1 cellular context compared by ENCODE assay signal in the genomic region with DNA sequence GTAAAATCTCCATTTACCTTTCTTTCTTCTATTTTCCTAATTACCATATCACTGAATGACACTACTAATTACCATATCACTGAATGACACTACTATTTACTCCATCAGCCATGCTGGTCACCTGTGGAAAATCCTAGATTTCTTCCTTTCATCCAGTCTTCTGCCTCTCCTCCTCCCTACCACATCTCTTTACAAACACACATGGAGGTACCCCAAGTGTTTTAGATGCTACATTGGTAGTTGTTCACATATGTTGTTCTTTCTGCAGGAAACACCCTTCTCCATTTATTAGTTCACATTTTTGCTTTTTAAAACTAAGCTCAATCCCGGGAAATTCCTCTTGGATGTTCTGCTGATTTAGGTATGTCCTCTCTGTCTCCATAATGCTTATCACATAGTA.
TF ChIP-seq lines count a peak whose summit lies in the region.

No MANE protein-coding gene starts in this region.

TF ChIP-seq in GM12878, 131 proteins besides CTCF, POLR2A, EP300 and RAD21 (continued from another document):
- TF ChIP-seq, protein P1, sequence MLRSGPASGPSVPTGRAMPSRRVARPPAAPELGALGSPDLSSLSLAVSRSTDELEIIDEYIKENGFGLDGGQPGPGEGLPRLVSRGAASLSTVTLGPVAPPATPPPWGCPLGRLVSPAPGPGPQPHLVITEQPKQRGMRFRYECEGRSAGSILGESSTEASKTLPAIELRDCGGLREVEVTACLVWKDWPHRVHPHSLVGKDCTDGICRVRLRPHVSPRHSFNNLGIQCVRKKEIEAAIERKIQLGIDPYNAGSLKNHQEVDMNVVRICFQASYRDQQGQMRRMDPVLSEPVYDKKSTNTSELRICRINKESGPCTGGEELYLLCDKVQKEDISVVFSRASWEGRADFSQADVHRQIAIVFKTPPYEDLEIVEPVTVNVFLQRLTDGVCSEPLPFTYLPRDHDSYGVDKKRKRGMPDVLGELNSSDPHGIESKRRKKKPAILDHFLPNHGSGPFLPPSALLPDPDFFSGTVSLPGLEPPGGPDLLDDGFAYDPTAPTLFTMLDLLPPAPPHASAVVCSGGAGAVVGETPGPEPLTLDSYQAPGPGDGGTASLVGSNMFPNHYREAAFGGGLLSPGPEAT (IDR thresholded peaks at IDR 0.05; ENCODE audit: low read depth) = no peak
- TF ChIP-seq CBX3 (IDR thresholded peaks at IDR 0.05; ENCODE audit: borderline replicate concordance, low read depth) (no peak), HDGF (IDR thresholded peaks at IDR 0.05) (0 out of 2 replicates have a peak, but pooled peaks have one; percentile 53), CBX5 (IDR thresholded peaks at IDR 0.05; ENCODE audit: low read depth) (no peak), ETV6 (conservative IDR thresholded peaks at IDR 0.05 in 1 of 2, IDR thresholded peaks at IDR 0.05 in 1 of 2; ENCODE audit: borderline replicate concordance in 1 of 2, low read depth in 1 of 2) (no peak), FOXK2 (IDR thresholded peaks at IDR 0.05) (no peak), RB1 (IDR thresholded peaks at IDR 0.05; ENCODE audit: borderline replicate concordance) (no peak), RUNX3 (IDR thresholded peaks at IDR 0.05; ENCODE audit: low read length) (no peak), RFX5 (IDR thresholded peaks at IDR 0.05; ENCODE audit: low read depth, low read length) (no peak), CHD4 (IDR thresholded peaks at IDR 0.05) (no peak), CHD2 (IDR thresholded peaks at IDR 0.05; ENCODE audit: borderline replicate concordance, low read depth, low read length) (no peak), YY1 (IDR thresholded peaks at IDR 0.05; ENCODE audit: low read depth, low read length) (no peak), EED (IDR thresholded peaks at IDR 0.05; ENCODE audit: low read depth) (no peak), CREM (IDR thresholded peaks at IDR 0.05; ENCODE audit: low read depth) (no peak), BMI1 (IDR thresholded peaks at IDR 0.05; ENCODE audit: borderline replicate concordance) (no peak), ZBED1 (IDR thresholded peaks at IDR 0.05; ENCODE audit: borderline replicate concordance) (peak; percentile 42; the same call in 1 of the 2 replicates), KDM1A (IDR thresholded peaks at IDR 0.05; ENCODE audit: borderline replicate concordance) (no peak), IKZF1 (conservative IDR thresholded peaks at IDR 0.05) (0 out of 2 replicates have a peak, but pooled peaks have one; percentile 0), PAX8 (IDR thresholded peaks at IDR 0.05) (no peak), SPI1 (IDR thresholded peaks at IDR 0.05; ENCODE audit: borderline replicate concordance, insufficient read depth, low read depth, low read length) (no peak), PML (IDR thresholded peaks at IDR 0.05; ENCODE audit: low read length) (0 out of 2 replicates have a peak, but pooled peaks have one; percentile 20), POLR2AphosphoS2 (IDR thresholded peaks at IDR 0.05; ENCODE audit: low read depth, low read length) (no peak), SMAD5 (IDR thresholded peaks at IDR 0.05; ENCODE audit: low read depth) (0 out of 2 replicates have a peak, but pooled peaks have one; percentile 47), KLF5 (IDR thresholded peaks at IDR 0.05; ENCODE audit: partially characterized antibody) (no peak), TBL1XR1 (IDR thresholded peaks at IDR 0.05; ENCODE audit: low read depth, low read length) (no peak), SUZ12 (IDR thresholded peaks at IDR 0.05; ENCODE audit: unreplicated experiment) (no peak), NBN (IDR thresholded peaks at IDR 0.05) (0 out of 2 replicates have a peak, but pooled peaks have one; percentile 18), MXI1 (IDR thresholded peaks at IDR 0.05; ENCODE audit: low read depth, low read length) (no peak), CBFB (IDR thresholded peaks at IDR 0.05; ENCODE audit: low read depth) (0 out of 2 replicates have a peak, but pooled peaks have one; percentile 16), WRNIP1 (IDR thresholded peaks at IDR 0.05; ENCODE audit: borderline replicate concordance, low read depth, low read length) (no peak), SP1 (IDR thresholded peaks at IDR 0.05; ENCODE audit: low read depth, low read length) (no peak), HDAC6 (IDR thresholded peaks at IDR 0.05; ENCODE audit: unreplicated experiment) (no peak), TARDBP (IDR thresholded peaks at IDR 0.05; ENCODE audit: borderline replicate concordance) (no peak), TAF1 (IDR thresholded peaks at IDR 0.05; ENCODE audit: borderline replicate concordance, low read depth, low read length) (no peak), SREBF2 (IDR thresholded peaks at IDR 0.05; ENCODE audit: low read length) (no peak), ZNF24 (IDR thresholded peaks at IDR 0.05) (no peak)
- TF ChIP-seq, protein P2, sequence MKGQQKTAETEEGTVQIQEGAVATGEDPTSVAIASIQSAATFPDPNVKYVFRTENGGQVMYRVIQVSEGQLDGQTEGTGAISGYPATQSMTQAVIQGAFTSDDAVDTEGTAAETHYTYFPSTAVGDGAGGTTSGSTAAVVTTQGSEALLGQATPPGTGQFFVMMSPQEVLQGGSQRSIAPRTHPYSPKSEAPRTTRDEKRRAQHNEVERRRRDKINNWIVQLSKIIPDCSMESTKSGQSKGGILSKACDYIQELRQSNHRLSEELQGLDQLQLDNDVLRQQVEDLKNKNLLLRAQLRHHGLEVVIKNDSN (IDR thresholded peaks at IDR 0.05; ENCODE audit: borderline replicate concordance, extremely low read length, insufficient read depth, low read depth, low read length) = no peak
- TF ChIP-seq, protein P3, sequence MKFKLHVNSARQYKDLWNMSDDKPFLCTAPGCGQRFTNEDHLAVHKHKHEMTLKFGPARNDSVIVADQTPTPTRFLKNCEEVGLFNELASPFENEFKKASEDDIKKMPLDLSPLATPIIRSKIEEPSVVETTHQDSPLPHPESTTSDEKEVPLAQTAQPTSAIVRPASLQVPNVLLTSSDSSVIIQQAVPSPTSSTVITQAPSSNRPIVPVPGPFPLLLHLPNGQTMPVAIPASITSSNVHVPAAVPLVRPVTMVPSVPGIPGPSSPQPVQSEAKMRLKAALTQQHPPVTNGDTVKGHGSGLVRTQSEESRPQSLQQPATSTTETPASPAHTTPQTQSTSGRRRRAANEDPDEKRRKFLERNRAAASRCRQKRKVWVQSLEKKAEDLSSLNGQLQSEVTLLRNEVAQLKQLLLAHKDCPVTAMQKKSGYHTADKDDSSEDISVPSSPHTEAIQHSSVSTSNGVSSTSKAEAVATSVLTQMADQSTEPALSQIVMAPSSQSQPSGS (IDR thresholded peaks at IDR 0.05; ENCODE audit: low read length) = no peak
- TF ChIP-seq, protein P4, sequence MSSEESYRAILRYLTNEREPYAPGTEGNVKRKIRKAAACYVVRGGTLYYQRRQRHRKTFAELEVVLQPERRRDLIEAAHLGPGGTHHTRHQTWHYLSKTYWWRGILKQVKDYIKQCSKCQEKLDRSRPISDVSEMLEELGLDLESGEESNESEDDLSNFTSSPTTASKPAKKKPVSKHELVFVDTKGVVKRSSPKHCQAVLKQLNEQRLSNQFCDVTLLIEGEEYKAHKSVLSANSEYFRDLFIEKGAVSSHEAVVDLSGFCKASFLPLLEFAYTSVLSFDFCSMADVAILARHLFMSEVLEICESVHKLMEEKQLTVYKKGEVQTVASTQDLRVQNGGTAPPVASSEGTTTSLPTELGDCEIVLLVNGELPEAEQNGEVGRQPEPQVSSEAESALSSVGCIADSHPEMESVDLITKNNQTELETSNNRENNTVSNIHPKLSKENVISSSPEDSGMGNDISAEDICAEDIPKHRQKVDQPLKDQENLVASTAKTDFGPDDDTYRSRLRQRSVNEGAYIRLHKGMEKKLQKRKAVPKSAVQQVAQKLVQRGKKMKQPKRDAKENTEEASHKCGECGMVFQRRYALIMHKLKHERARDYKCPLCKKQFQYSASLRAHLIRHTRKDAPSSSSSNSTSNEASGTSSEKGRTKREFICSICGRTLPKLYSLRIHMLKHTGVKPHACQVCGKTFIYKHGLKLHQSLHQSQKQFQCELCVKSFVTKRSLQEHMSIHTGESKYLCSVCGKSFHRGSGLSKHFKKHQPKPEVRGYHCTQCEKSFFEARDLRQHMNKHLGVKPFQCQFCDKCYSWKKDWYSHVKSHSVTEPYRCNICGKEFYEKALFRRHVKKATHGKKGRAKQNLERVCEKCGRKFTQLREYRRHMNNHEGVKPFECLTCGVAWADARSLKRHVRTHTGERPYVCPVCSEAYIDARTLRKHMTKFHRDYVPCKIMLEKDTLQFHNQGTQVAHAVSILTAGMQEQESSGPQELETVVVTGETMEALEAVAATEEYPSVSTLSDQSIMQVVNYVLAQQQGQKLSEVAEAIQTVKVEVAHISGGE (CRISPR knock-in tag; IDR thresholded peaks at IDR 0.05) = no peak
- TF ChIP-seq, protein P5, sequence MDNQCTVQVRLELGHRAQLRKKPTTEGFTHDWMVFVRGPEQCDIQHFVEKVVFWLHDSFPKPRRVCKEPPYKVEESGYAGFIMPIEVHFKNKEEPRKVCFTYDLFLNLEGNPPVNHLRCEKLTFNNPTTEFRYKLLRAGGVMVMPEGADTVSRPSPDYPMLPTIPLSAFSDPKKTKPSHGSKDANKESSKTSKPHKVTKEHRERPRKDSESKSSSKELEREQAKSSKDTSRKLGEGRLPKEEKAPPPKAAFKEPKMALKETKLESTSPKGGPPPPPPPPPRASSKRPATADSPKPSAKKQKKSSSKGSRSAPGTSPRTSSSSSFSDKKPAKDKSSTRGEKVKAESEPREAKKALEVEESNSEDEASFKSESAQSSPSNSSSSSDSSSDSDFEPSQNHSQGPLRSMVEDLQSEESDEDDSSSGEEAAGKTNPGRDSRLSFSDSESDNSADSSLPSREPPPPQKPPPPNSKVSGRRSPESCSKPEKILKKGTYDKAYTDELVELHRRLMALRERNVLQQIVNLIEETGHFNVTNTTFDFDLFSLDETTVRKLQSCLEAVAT (IDR thresholded peaks at IDR 0.05) = peak; percentile 85
- TF ChIP-seq, protein P6, sequence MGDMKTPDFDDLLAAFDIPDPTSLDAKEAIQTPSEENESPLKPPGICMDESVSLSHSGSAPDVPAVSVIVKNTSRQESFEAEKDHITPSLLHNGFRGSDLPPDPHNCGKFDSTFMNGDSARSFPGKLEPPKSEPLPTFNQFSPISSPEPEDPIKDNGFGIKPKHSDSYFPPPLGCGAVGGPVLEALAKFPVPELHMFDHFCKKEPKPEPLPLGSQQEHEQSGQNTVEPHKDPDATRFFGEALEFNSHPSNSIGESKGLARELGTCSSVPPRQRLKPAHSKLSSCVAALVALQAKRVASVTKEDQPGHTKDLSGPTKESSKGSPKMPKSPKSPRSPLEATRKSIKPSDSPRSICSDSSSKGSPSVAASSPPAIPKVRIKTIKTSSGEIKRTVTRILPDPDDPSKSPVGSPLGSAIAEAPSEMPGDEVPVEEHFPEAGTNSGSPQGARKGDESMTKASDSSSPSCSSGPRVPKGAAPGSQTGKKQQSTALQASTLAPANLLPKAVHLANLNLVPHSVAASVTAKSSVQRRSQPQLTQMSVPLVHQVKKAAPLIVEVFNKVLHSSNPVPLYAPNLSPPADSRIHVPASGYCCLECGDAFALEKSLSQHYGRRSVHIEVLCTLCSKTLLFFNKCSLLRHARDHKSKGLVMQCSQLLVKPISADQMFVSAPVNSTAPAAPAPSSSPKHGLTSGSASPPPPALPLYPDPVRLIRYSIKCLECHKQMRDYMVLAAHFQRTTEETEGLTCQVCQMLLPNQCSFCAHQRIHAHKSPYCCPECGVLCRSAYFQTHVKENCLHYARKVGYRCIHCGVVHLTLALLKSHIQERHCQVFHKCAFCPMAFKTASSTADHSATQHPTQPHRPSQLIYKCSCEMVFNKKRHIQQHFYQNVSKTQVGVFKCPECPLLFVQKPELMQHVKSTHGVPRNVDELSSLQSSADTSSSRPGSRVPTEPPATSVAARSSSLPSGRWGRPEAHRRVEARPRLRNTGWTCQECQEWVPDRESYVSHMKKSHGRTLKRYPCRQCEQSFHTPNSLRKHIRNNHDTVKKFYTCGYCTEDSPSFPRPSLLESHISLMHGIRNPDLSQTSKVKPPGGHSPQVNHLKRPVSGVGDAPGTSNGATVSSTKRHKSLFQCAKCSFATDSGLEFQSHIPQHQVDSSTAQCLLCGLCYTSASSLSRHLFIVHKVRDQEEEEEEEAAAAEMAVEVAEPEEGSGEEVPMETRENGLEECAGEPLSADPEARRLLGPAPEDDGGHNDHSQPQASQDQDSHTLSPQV (IDR thresholded peaks at IDR 0.05) = 0 out of 2 replicates have a peak, but pooled peaks have one; percentile 9
- TF ChIP-seq, protein P7, sequence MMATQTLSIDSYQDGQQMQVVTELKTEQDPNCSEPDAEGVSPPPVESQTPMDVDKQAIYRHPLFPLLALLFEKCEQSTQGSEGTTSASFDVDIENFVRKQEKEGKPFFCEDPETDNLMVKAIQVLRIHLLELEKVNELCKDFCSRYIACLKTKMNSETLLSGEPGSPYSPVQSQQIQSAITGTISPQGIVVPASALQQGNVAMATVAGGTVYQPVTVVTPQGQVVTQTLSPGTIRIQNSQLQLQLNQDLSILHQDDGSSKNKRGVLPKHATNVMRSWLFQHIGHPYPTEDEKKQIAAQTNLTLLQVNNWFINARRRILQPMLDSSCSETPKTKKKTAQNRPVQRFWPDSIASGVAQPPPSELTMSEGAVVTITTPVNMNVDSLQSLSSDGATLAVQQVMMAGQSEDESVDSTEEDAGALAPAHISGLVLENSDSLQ (IDR thresholded peaks at IDR 0.05) = 0 out of 2 replicates have a peak, but pooled peaks have one; percentile 18
TF ChIP-seq in GM12878: peak in this region for 11.
